ENCODE assay signal across 8 cellular contexts in genomic region chr15:28831897-28832587, GRCh38. TPM values are rescaled to one million over a fixed set of nuclear protein-coding genes. Genes with fewer than 3 reads are reported as not detected.
DNase-seq lines count a peak whose midpoint lies in the region; ATAC-seq, FAIRE-seq and TF ChIP-seq lines count a peak whose summit lies in the region.
"Not testable (repeated sequence)": the region's sequence is repeated elsewhere in the genome, so short reads cannot be mapped to it uniquely, and the experiment has no call there.

No MANE protein-coding gene starts in this region.

- TF ChIP-seq POLR2A in HepG2 (IDR thresholded peaks at IDR 0.05; ENCODE audit: insufficient read depth in 1 of 2, low read depth in 2 of 2, low read length in 2 of 2): peak in 1 of 2 experiments; percentile 33; a peak in 1 of 4 replicates
- not testable (repeated sequence) for TF ChIP-seq POLR2A in thyroid gland (IDR thresholded peaks at IDR 0.05)

- not testable (repeated sequence) for H2AFZ ChIP-seq in HepG2 (ENCODE audit: low read length)

- not testable (repeated sequence) for H3K27me3 ChIP-seq in HepG2 (ENCODE audit: control insufficient read depth in 1 of 2, insufficient read depth in 2 of 2, low read length in 2 of 2); small intestine (ENCODE audit: control insufficient read depth in 2 of 2, insufficient read depth in 2 of 2, low read length in 2 of 2); thyroid gland

- not testable (repeated sequence) for H3K36me3 Mint-ChIP-seq in WTC11; activated naive CD8-positive, alpha-beta T cell treated with anti-CD3 and anti-CD28 coated beads for 36 hours

- not testable (repeated sequence) for FAIRE-seq in HepG2 (lab: Jason Lieb, UNC); small intestine (lab: Jason Lieb, UNC)

- POLR2A ChIA-PET in WTC11 (lab: Charles Lee); HepG2 (lab: Yijun Ruan, JAX): not testable (repeated sequence)

- not testable (repeated sequence) for BruUV-seq in HepG2 (replicated peaks; lab: Mats Ljungman, UMichigan)

- H3K27ac Mint-ChIP-seq in WTC11: not testable (repeated sequence)
- H3K27ac Mint-ChIP-seq in activated naive CD8-positive, alpha-beta T cell treated with anti-CD3 and anti-CD28 coated beads for 36 hours: peak overlapping the region; percentile 73

- TF ChIP-seq CTCF in WTC11 (IDR thresholded peaks at IDR 0.05); HepG2 (CRISPR knock-in tag; IDR thresholded peaks at IDR 0.05): not testable (repeated sequence)
- TF ChIP-seq CTCF in thyroid gland (IDR thresholded peaks at IDR 0.05): peak in 1 of 6 experiments; percentile 3

- TF ChIP-seq EP300 in HepG2 (IDR thresholded peaks at IDR 0.05; ENCODE audit: low read depth in 2 of 2, low read length in 2 of 2); HepG2 (CRISPR knock-in tag; IDR thresholded peaks at IDR 0.05; ENCODE audit: borderline replicate concordance): not testable (repeated sequence)

- H4K20me1 ChIP-seq in HepG2 (ENCODE audit: insufficient read depth, low read length): not testable (repeated sequence)

- CTCF ChIA-PET in WTC11 (lab: Charles Lee); HepG2 (lab: Yijun Ruan, JAX; ENCODE audit: low intra/inter-chr PET ratio, low total read pairs): not testable (repeated sequence)

- WGBS in HepG2 (ENCODE audit: low lambda C conversion rate): 50% methylated on average over 11 of the region's 56 CpGs
- WGBS in small intestine, 3 donors: 5 to 21% (median 14%) methylated on average over 46 to 56 of the region's 56 CpGs
- 2 to 18% methylated on average over 18 to 33 of the region's 56 CpGs for WGBS in thyroid gland, 2 donors

- H3K4me2 ChIP-seq in HepG2 (ENCODE audit: low read depth, low read length): peak overlapping the region; percentile 23; the same call in 1 of the 2 replicates

- in situ Hi-C loops in HepG2 (cut with HindIII; ENCODE audit: extremely low pct_ligation_motif_present, low pct_unique_long_range_greater_than_20kb): not testable (repeated sequence)

- TF ChIP-seq RAD21 in HepG2 (CRISPR knock-in tag; IDR thresholded peaks at IDR 0.05): not testable (repeated sequence)

- H3K4me1 ChIP-seq in HepG2 (ENCODE audit: insufficient read depth, low read length): peaks cover 12% of the 10 kb centered on the region
- not testable (repeated sequence) for H3K4me1 ChIP-seq in small intestine (ENCODE audit: control insufficient read depth in 2 of 2, insufficient read depth in 1 of 2, low read depth in 1 of 2, low read length in 1 of 2); thyroid gland

- not testable (repeated sequence) for H3K36me3 ChIP-seq in HepG2 (replicated peaks in 1 of 2; ENCODE audit: control insufficient read depth in 1 of 2, insufficient read depth in 2 of 2, low read length in 2 of 2); small intestine (ENCODE audit: control insufficient read depth in 2 of 2, insufficient read depth in 2 of 2, low read length in 2 of 2); thyroid gland

- H3K27me3 Mint-ChIP-seq in WTC11 (ENCODE audit: low read depth): peaks cover 17% of the 10 kb centered on the region
- not testable (repeated sequence) for H3K27me3 Mint-ChIP-seq in activated naive CD8-positive, alpha-beta T cell treated with anti-CD3 and anti-CD28 coated beads for 36 hours

- not testable (repeated sequence) for H3K4me1 Mint-ChIP-seq in WTC11
- H3K4me1 Mint-ChIP-seq in activated naive CD8-positive, alpha-beta T cell treated with anti-CD3 and anti-CD28 coated beads for 36 hours: peaks cover 12% of the 10 kb centered on the region

- intact Hi-C loops in HepG2 (cut with micrococcal nuclease; ENCODE audit: unreplicated experiment); thyroid gland (cut with DNase I): not testable (repeated sequence)

- peak; percentile 99 for ATAC-seq in WTC11
- ATAC-seq in HepG2: peak; percentile 95

- not testable (repeated sequence) for H3K9me3 Mint-ChIP-seq in WTC11; activated naive CD8-positive, alpha-beta T cell treated with anti-CD3 and anti-CD28 coated beads for 36 hours

- peak overlapping the region; percentile 69 for H3K4me3 Mint-ChIP-seq in WTC11
- peak overlapping the region; percentile 81 for H3K4me3 Mint-ChIP-seq in activated naive CD8-positive, alpha-beta T cell treated with anti-CD3 and anti-CD28 coated beads for 36 hours

- H3K9me3 ChIP-seq in HepG2 (ENCODE audit: low read length); small intestine (ENCODE audit: control insufficient read depth, low read depth); thyroid gland: not testable (repeated sequence)

- H3K4me3 ChIP-seq in HepG2 (replicated peaks in 1 of 3; ENCODE audit: insufficient read depth in 1 of 3, low read depth in 2 of 3, low read length in 3 of 3) (peak overlapping the region in 2 of 3 experiments; percentile 43 to 44; a peak in 4 of 6 replicates), small intestine (ENCODE audit: low read depth in 1 of 2, low read length in 2 of 2) (peak overlapping the region in 1 of 2 donors; percentile 7), thyroid gland (replicated peaks in 1 of 3) (peak overlapping the region; percentile 17 to 27 (median 26))

- H3K27ac ChIP-seq in HepG2 (ENCODE audit: extremely low read length, insufficient read depth, low read length); small intestine (ENCODE audit: low read depth in 1 of 2, low read length in 1 of 2); thyroid gland: not testable (repeated sequence)

- H3K9ac ChIP-seq in HepG2 (ENCODE audit: insufficient read depth, low read depth, low read length): 0 out of 2 replicates have a peak overlapping the region, but pooled peaks have one; percentile 29

- DNase-seq in GDM1 (lab: John Stamatoyannopoulos, UW) (peak; percentile 72), NCI-H2227 (lab: John Stamatoyannopoulos, UW; ENCODE audit: unreplicated experiment) (peak; percentile 91), WTC11 (ENCODE audit: low spot score) (peak; percentile 87), fibroblast of gingiva (ENCODE audit: low read depth) (peak; percentile 3), HepG2 (ENCODE audit: low spot score) (peak; percentile 75), small intestine (peak; percentile 0), thyroid gland (peak; percentile 80)
- peak; percentile 77 for DNase-seq in activated naive CD8-positive, alpha-beta T cell treated with anti-CD3 and anti-CD28 coated beads for 36 hours

- not testable (repeated sequence) for H3K79me2 ChIP-seq in HepG2 (ENCODE audit: insufficient read depth, low read length)

RNA-seq across cellular contexts. Expression of gene GOLGA6L7, which starts 16.4 kb away (rescaled TPM):
- total RNA-seq in WTC11 (2021) (not detected in 3 replicates), HepG2 (2016; rRNA removed; fragmentation: Illumina TruSeq; extraction: Trizol) (not detected in 2 replicates), thyroid gland (not detected)
- not detected for total RNA-seq in activated naive CD8-positive, alpha-beta T cell treated with anti-CD3 and anti-CD28 coated beads for 36 hours
- total RNA-seq in HepG2 (2016; cell fraction: cytosol; rRNA removed; fragmentation: Illumina TruSeq; extraction: Trizol; ENCODE audit: low read depth): not detected in 2 replicates
- not detected in 2 replicates for total RNA-seq in HepG2 (2016; cell fraction: insoluble cytoplasmic fraction; rRNA removed; fragmentation: Illumina TruSeq; extraction: Trizol)
- not detected in 2 replicates for total RNA-seq in HepG2 (2016; cell fraction: membrane; rRNA removed; fragmentation: Illumina TruSeq; extraction: Trizol)
- total RNA-seq in HepG2 (2016; cell fraction: nucleus; rRNA removed; fragmentation: Illumina TruSeq; extraction: Trizol): not detected in 2 replicates
- polyA plus RNA-seq in HepG2 (2011; rRNA removed) (not detected in 2 replicates), small intestine (not detected)
- not detected in 2 replicates for polyA plus RNA-seq in HepG2 (2011; cell fraction: cytosol; rRNA removed)
- not detected in 2 replicates for polyA plus RNA-seq in HepG2 (2011; cell fraction: nucleus; rRNA removed)
- 0.13 TPM in 1 of 2 replicates, not detected in the other for polyA plus RNA-seq in HepG2 (2012)
- not detected in 2 replicates for polyA plus RNA-seq in HepG2 (2016; cell fraction: cytosol; fragmentation: Illumina TruSeq; extraction: Trizol; ENCODE audit: low read depth)
- not detected in 2 replicates for polyA plus RNA-seq in HepG2 (2016; cell fraction: insoluble cytoplasmic fraction; fragmentation: Illumina TruSeq; extraction: Trizol; ENCODE audit: low read depth)
- not detected in 2 replicates for polyA plus RNA-seq in HepG2 (2016; cell fraction: membrane; fragmentation: Illumina TruSeq; extraction: Trizol; ENCODE audit: low read depth)
- not detected in 2 replicates for polyA plus RNA-seq in HepG2 (2016; cell fraction: nucleus; fragmentation: Illumina TruSeq; extraction: Trizol; ENCODE audit: insufficient read depth, low read depth)
- polyA minus RNA-seq in HepG2 (2011; rRNA and poly(A)+ RNA removed; ENCODE audit: low replicate concordance): not detected in 2 replicates
- not detected in 2 replicates for polyA minus RNA-seq in HepG2 (2011; cell fraction: cytosol; rRNA and poly(A)+ RNA removed)
- not detected in 2 replicates for polyA minus RNA-seq in HepG2 (2011; cell fraction: nucleus; rRNA and poly(A)+ RNA removed)

RNA-seq across cellular contexts. Expression of gene APBA2, which starts 53.7 kb away (rescaled TPM):
- total RNA-seq in WTC11 (2021) (11.2 to 14.6 TPM (median 13.9 TPM) in 3 replicates), HepG2 (2016; rRNA removed; fragmentation: Illumina TruSeq; extraction: Trizol) (0.29 and 0.62 TPM in 2 replicates), thyroid gland (10 to 100 TPM in 2 of 4 donors, 1 to 10 TPM in 2; 7.7 to 14.4 (median 11.6) TPM)
- total RNA-seq in activated naive CD8-positive, alpha-beta T cell treated with anti-CD3 and anti-CD28 coated beads for 36 hours: 10 to 100 TPM; 29.2 to 34.1 TPM
- 0.40 and 0.79 TPM in 2 replicates for total RNA-seq in HepG2 (2016; cell fraction: cytosol; rRNA removed; fragmentation: Illumina TruSeq; extraction: Trizol; ENCODE audit: low read depth)
- 0.56 and 0.74 TPM in 2 replicates for total RNA-seq in HepG2 (2016; cell fraction: insoluble cytoplasmic fraction; rRNA removed; fragmentation: Illumina TruSeq; extraction: Trizol)
- total RNA-seq in HepG2 (2016; cell fraction: membrane; rRNA removed; fragmentation: Illumina TruSeq; extraction: Trizol): 0.79 and 0.83 TPM in 2 replicates
- 0.60 and 0.71 TPM in 2 replicates for total RNA-seq in HepG2 (2016; cell fraction: nucleus; rRNA removed; fragmentation: Illumina TruSeq; extraction: Trizol)
- polyA plus RNA-seq in HepG2 (2011; rRNA removed) (1.5 and 2.3 TPM in 2 replicates), small intestine (1 to 10 TPM in 2 of 3 donors, under 1 TPM in 1; 0.67 to 3.2 (median 1.9) TPM)
- polyA plus RNA-seq in HepG2 (2011; cell fraction: cytosol; rRNA removed): 1.2 and 1.4 TPM in 2 replicates
- 2.0 and 2.3 TPM in 2 replicates for polyA plus RNA-seq in HepG2 (2011; cell fraction: nucleus; rRNA removed)
- 1.0 TPM in 2 replicates for polyA plus RNA-seq in HepG2 (2012)
- polyA plus RNA-seq in HepG2 (2016; cell fraction: cytosol; fragmentation: Illumina TruSeq; extraction: Trizol; ENCODE audit: low read depth): 0.34 and 0.35 TPM in 2 replicates
- polyA plus RNA-seq in HepG2 (2016; cell fraction: insoluble cytoplasmic fraction; fragmentation: Illumina TruSeq; extraction: Trizol; ENCODE audit: low read depth): 0.58 and 0.87 TPM in 2 replicates
- 0.64 TPM in 2 replicates for polyA plus RNA-seq in HepG2 (2016; cell fraction: membrane; fragmentation: Illumina TruSeq; extraction: Trizol; ENCODE audit: low read depth)
- polyA plus RNA-seq in HepG2 (2016; cell fraction: nucleus; fragmentation: Illumina TruSeq; extraction: Trizol; ENCODE audit: insufficient read depth, low read depth): 1.00 and 1.3 TPM in 2 replicates
- polyA minus RNA-seq in HepG2 (2011; rRNA and poly(A)+ RNA removed; ENCODE audit: low replicate concordance): 0.26 and 2.5 TPM in 2 replicates
- 0.49 and 0.79 TPM in 2 replicates for polyA minus RNA-seq in HepG2 (2011; cell fraction: cytosol; rRNA and poly(A)+ RNA removed)
- 0.99 and 1.9 TPM in 2 replicates for polyA minus RNA-seq in HepG2 (2011; cell fraction: nucleus; rRNA and poly(A)+ RNA removed)

Comparison
In these comparisons a context has a peak if more than half of its experiments do, and no peak if none do; other contexts are left out.
1. DNase-seq: peak in every context shown above with its lines; median percentile 91 in NCI-H2227; 87 in WTC11; 80 in thyroid gland; 77 in activated naive CD8-positive, alpha-beta T cell treated with anti-CD3 and anti-CD28 coated beads for 36 hours; 75 in HepG2; 72 in GDM1; 3 in fibroblast of gingiva; 0 in small intestine.